15 cellular contexts compared by ENCODE assay signal in the genomic region with DNA sequence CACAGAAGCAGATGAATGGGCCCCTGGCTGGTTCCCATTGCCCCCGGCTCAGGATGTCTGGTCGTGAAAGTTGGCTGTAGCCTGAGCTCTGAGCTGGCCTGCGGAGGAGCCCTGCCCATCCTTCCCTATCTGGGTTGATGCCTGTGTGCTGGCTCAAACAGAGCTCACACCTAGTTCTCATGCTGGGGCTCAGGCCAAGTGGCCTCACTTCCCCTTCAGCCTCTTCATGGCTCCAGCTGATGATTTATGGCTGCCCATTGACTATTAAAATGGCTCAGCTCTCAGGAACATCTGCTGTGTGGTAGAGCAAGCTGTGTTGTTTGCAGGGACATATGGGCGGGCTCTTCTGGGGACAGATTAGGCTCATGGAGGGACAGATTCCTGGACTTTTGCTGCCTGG.
A peak's percentile ranks its signal among the peaks of the same experiment; 100 is the strongest.
DNase-seq lines count a peak whose midpoint lies in the region; ATAC-seq and TF ChIP-seq lines count a peak whose summit lies in the region.
"Had no signal": no experiment of that assay in that cellular context is flagged by ENCODE, and none has a peak within 500 bp of the region (broad histone marks: within the 10 kb centered on the region; RNA-seq: fewer than 3 reads in every experiment).

No MANE protein-coding gene starts in this region.

- no peaks in the 10 kb centered on the region for H3K4me1 Mint-ChIP-seq in CD8-positive, alpha-beta T cell (ENCODE audit: low read depth)
- H3K4me1 Mint-ChIP-seq: activated B cell treated with CpG ODN at 0.5 μM for 24 hours had no signal

- H3K27ac Mint-ChIP-seq in CD8-positive, alpha-beta T cell: no peak overlapping the region
- H3K27ac Mint-ChIP-seq: activated B cell treated with CpG ODN at 0.5 μM for 24 hours had no signal

- no peaks in the 10 kb centered on the region for H3K36me3 Mint-ChIP-seq in CD8-positive, alpha-beta T cell

- H3K27me3 Mint-ChIP-seq in CD8-positive, alpha-beta T cell (ENCODE audit: low read depth): peaks cover 2% of the 10 kb centered on the region
- H3K27me3 Mint-ChIP-seq: activated B cell treated with CpG ODN at 0.5 μM for 24 hours had no signal

- ATAC-seq in left cardiac atrium (peak; percentile 92 to 94), upper lobe of right lung (peak; percentile 30)
- ATAC-seq in CD8-positive, alpha-beta T cell: no peak
- ATAC-seq: A549 had no signal

- POLR2A ChIA-PET in CD8-positive, alpha-beta T cell (lab: Charles Lee): no interaction called here

- H3K4me3 ChIP-seq in upper lobe of right lung: no peak overlapping the region
- H3K4me3 ChIP-seq in CD8-positive, alpha-beta T cell (ENCODE audit: low read depth, low read length): no peak overlapping the region
- H3K4me3 ChIP-seq: A549, esophagus squamous epithelium had no signal

- intact Hi-C loops in left cardiac atrium (cut with DNase I) (no loop called here), upper lobe of right lung (cut with DNase I) (no loop called here)
- intact Hi-C loops in CD8-positive, alpha-beta T cell (cut with DNase I, micrococcal nuclease): no loop called here

- H3K27ac ChIP-seq in upper lobe of right lung: no peak overlapping the region
- no peak overlapping the region for H3K27ac ChIP-seq in CD8-positive, alpha-beta T cell (ENCODE audit: low read depth, low read length)
- H3K27ac ChIP-seq: A549, esophagus squamous epithelium, neutrophil had no signal

- TF ChIP-seq CTCF in upper lobe of right lung (IDR thresholded peaks at IDR 0.05): no peak
- no peak for TF ChIP-seq CTCF in CD8-positive, alpha-beta T cell (IDR thresholded peaks at IDR 0.05)

- peaks cover 10% of the 10 kb centered on the region for H3K4me1 ChIP-seq in upper lobe of right lung
- H3K4me1 ChIP-seq in CD8-positive, alpha-beta T cell (ENCODE audit: insufficient read depth, low read length): no peaks in the 10 kb centered on the region
- H3K4me1 ChIP-seq: A549 had no signal

- peak in 2 of 3 experiments; percentile 14 to 68 for DNase-seq in NCI-H1417 (lab: John Stamatoyannopoulos, UW)
- no peak for DNase-seq in NCI-H1417 treated with DMSO at 0.1 percent for 48 hours (lab: John Stamatoyannopoulos, UW)
- DNase-seq in NOMO-1 treated with dmso at 0.1 percent for 144 hours (lab: John Stamatoyannopoulos, UW; ENCODE audit: unreplicated experiment): peak; percentile 2
- peak; percentile 75 for DNase-seq in left cardiac atrium
- no peak for DNase-seq in upper lobe of right lung
- DNase-seq in NCI-H146 (lab: John Stamatoyannopoulos, UW): no peak
- no peak for DNase-seq in CD8-positive, alpha-beta T cell
- DNase-seq in activated gamma-delta T cell (lab: John Stamatoyannopoulos, UW): no peak
- DNase-seq: activated B cell treated with CpG ODN at 0.5 μM for 24 hours; EL; esophagus squamous epithelium; NCI-H226; stimulated activated naive CD4-positive, alpha-beta T cell had no signal

- no peaks in the 10 kb centered on the region for H3K36me3 ChIP-seq in upper lobe of right lung
- no peaks in the 10 kb centered on the region for H3K36me3 ChIP-seq in CD8-positive, alpha-beta T cell (ENCODE audit: insufficient read depth, low read length)
- H3K36me3 ChIP-seq: esophagus squamous epithelium, neutrophil had no signal

- H3K9me3 ChIP-seq in upper lobe of right lung: no peaks in the 10 kb centered on the region
- no peaks in the 10 kb centered on the region for H3K9me3 ChIP-seq in CD8-positive, alpha-beta T cell (ENCODE audit: low read length)
- H3K9me3 ChIP-seq: A549, esophagus squamous epithelium, neutrophil had no signal

- CTCF ChIA-PET in CD8-positive, alpha-beta T cell (lab: Charles Lee): no interaction called here

- H3K27me3 ChIP-seq in upper lobe of right lung: no peaks in the 10 kb centered on the region
- H3K27me3 ChIP-seq in CD8-positive, alpha-beta T cell (ENCODE audit: insufficient read depth, low read length): no peaks in the 10 kb centered on the region
- H3K27me3 ChIP-seq: esophagus squamous epithelium, neutrophil had no signal

- no peak overlapping the region for H3K4me3 Mint-ChIP-seq in CD8-positive, alpha-beta T cell
- H3K4me3 Mint-ChIP-seq: activated B cell treated with CpG ODN at 0.5 μM for 24 hours had no signal

- peaks cover 2% of the 10 kb centered on the region for H3K9me3 Mint-ChIP-seq in CD8-positive, alpha-beta T cell

Comparison
In these comparisons a context has a peak if more than half of its experiments do, and no peak if none do; other contexts are left out.
1. DNase-seq: peak in NCI-H1417 (2 of 3), NOMO-1 treated with dmso at 0.1 percent for 144 hours (single experiment) and left cardiac atrium (single experiment); none in NCI-H1417 treated with DMSO at 0.1 percent for 48 hours (single experiment), upper lobe of right lung (single experiment), NCI-H146 (single experiment), CD8-positive, alpha-beta T cell (0 of 7) and activated gamma-delta T cell (single experiment).